In genomic region chr1:41504126-41505035, GRCh38 we compare ENCODE assay signal across 9 cellular contexts. TPM values are rescaled to one million over a fixed set of nuclear protein-coding genes. Genes with fewer than 3 reads are reported as not detected.
A peak's percentile ranks its signal among the peaks of the same experiment; 100 is the strongest.
DNase-seq lines count a peak whose midpoint lies in the region; ATAC-seq and TF ChIP-seq lines count a peak whose summit lies in the region.
"Had no signal": no experiment of that assay in that cellular context is flagged by ENCODE, and none has a peak within 500 bp of the region (broad histone marks: within the 10 kb centered on the region; RNA-seq: fewer than 3 reads in every experiment).

No MANE protein-coding gene starts in this region.

- no peak overlapping the region for H3K4me2 ChIP-seq in hepatocyte

- POLR2A ChIA-PET in CD8-positive, alpha-beta memory T cell (lab: Charles Lee), result no interaction called here

- no peak overlapping the region for H2AFZ ChIP-seq in hepatocyte

- H3K4me1 Mint-ChIP-seq in Calu3 (ENCODE audit: low read depth, unreplicated experiment), result peaks cover 37% of the 10 kb centered on the region
- H3K4me1 Mint-ChIP-seq in CD8-positive, alpha-beta memory T cell, result no peaks in the 10 kb centered on the region

- intact Hi-C loops in Calu3 (cut with micrococcal nuclease; ENCODE audit: unreplicated experiment), result no loop called here

- peak overlapping the region; percentile 40 for H3K27ac Mint-ChIP-seq in Calu3 (ENCODE audit: unreplicated experiment)
- H3K27ac Mint-ChIP-seq in CD8-positive, alpha-beta memory T cell, result peak overlapping the region in 1 of 8 donors; percentile 8

- peaks cover 3% of the 10 kb centered on the region for H3K4me1 ChIP-seq in hepatocyte (ENCODE audit: insufficient read depth)
- H3K4me1 ChIP-seq in CD8-positive, alpha-beta memory T cell (ENCODE audit: insufficient read depth, low read length), result no peaks in the 10 kb centered on the region

- ATAC-seq in GM21737 (IDR thresholded peaks at IDR 0.05; ENCODE audit: unreplicated experiment), result no peak

- no peak overlapping the region for H3K4me3 ChIP-seq in hepatocyte
- H3K4me3 ChIP-seq in CD8-positive, alpha-beta memory T cell (ENCODE audit: low read length), result no peak overlapping the region

- no peaks in the 10 kb centered on the region for H3K79me2 ChIP-seq in hepatocyte

- peaks cover 12% of the 10 kb centered on the region for H3K36me3 Mint-ChIP-seq in Calu3 (ENCODE audit: insufficient read depth, unreplicated experiment)
- no peaks in the 10 kb centered on the region for H3K36me3 Mint-ChIP-seq in CD8-positive, alpha-beta memory T cell

- no peaks in the 10 kb centered on the region for H3K27me3 Mint-ChIP-seq in Calu3 (ENCODE audit: unreplicated experiment)
- no peaks in the 10 kb centered on the region for H3K27me3 Mint-ChIP-seq in CD8-positive, alpha-beta memory T cell

- H4K20me1 ChIP-seq in hepatocyte (ENCODE audit: insufficient read depth, poor library complexity, severe bottlenecking), result no peaks in the 10 kb centered on the region

- peak overlapping the region; percentile 52 for H3K27ac ChIP-seq in hepatocyte
- no peak overlapping the region for H3K27ac ChIP-seq in CD8-positive, alpha-beta memory T cell (ENCODE audit: low read depth, low read length)

- WGBS in hepatocyte (ENCODE audit: low lambda C conversion rate, missing lambda C conversion rate), result 71% methylated on average over 15 of the region's 15 CpGs

- no TSS peak for BruUV-seq in Calu3 (replicated peaks; lab: Mats Ljungman, UMichigan)

- TF ChIP-seq RAD21 in Ishikawa (IDR thresholded peaks at IDR 0.05; ENCODE audit: low read depth), result no peak

- TF ChIP-seq CTCF in Calu3 (IDR thresholded peaks at IDR 0.05; ENCODE audit: unreplicated experiment) (no peak), hepatocyte (IDR thresholded peaks at IDR 0.05; ENCODE audit: poor library complexity) (no peak)

- DNase-seq in Calu3 (peak; percentile 55), SW480 (ENCODE audit: low spot score) (peak; percentile 92), hepatocyte (ENCODE audit: low spot score) (peak; percentile 63), NCI-H526 (lab: John Stamatoyannopoulos, UW) (no peak)
- DNase-seq in CD8-positive, alpha-beta memory T cell, result no peak
- no peak for DNase-seq in stimulated activated CD4-positive, alpha-beta T cell treated with anti-CD3 and anti-CD28 coated beads, Interleukin-4, amount 100 ng/mL, for 24 hours

- H3K4me3 Mint-ChIP-seq in Calu3 (ENCODE audit: low read depth, unreplicated experiment), result peak overlapping the region; percentile 0
- no peak overlapping the region for H3K4me3 Mint-ChIP-seq in CD8-positive, alpha-beta memory T cell

- no peaks in the 10 kb centered on the region for H3K9me2 ChIP-seq in hepatocyte (replicated peaks; ENCODE audit: insufficient read depth)

- no peaks in the 10 kb centered on the region for H3K27me3 ChIP-seq in hepatocyte
- no peaks in the 10 kb centered on the region for H3K27me3 ChIP-seq in CD8-positive, alpha-beta memory T cell (ENCODE audit: insufficient read depth, low read length, poor library complexity, severe bottlenecking)

- no peaks in the 10 kb centered on the region for H3K36me3 ChIP-seq in hepatocyte (replicated peaks; ENCODE audit: insufficient read depth, low read depth)
- H3K36me3 ChIP-seq in CD8-positive, alpha-beta memory T cell (ENCODE audit: insufficient read depth, low read length), result no peaks in the 10 kb centered on the region

- no peaks in the 10 kb centered on the region for H3K9me3 Mint-ChIP-seq in Calu3 (ENCODE audit: low read depth, unreplicated experiment)
- no peaks in the 10 kb centered on the region for H3K9me3 Mint-ChIP-seq in CD8-positive, alpha-beta memory T cell

- peak; percentile 71; the same call in 1 of the 2 replicates for TF ChIP-seq EP300 in Ishikawa (IDR thresholded peaks at IDR 0.05; ENCODE audit: borderline replicate concordance)

- H3K9me3 ChIP-seq in hepatocyte (ENCODE audit: low read depth), result no peaks in the 10 kb centered on the region
- H3K9me3 ChIP-seq in CD8-positive, alpha-beta memory T cell (ENCODE audit: low read length), result no peaks in the 10 kb centered on the region

- CTCF ChIA-PET in Calu3 (lab: Charles Lee), result no interaction called here
- CTCF ChIA-PET in CD8-positive, alpha-beta memory T cell (lab: Charles Lee), result no interaction called here

TF ChIP-seq in Ishikawa, 13 proteins besides CTCF, POLR2A, EP300 and RAD21:
- TF ChIP-seq NFIC (IDR thresholded peaks at IDR 0.05) (peak; percentile 88), FOXM1 (IDR thresholded peaks at IDR 0.05; ENCODE audit: borderline replicate concordance, low read depth) (peak; percentile 9; the same call in 1 of the 2 replicates), EGR1 (IDR thresholded peaks at IDR 0.05) (no peak), CEBPB (IDR thresholded peaks at IDR 0.05) (no peak; the same call in 1 of the 2 replicates), TCF12 (IDR thresholded peaks at IDR 0.05; ENCODE audit: low read depth) (peak; percentile 90), YY1 (IDR thresholded peaks at IDR 0.05; ENCODE audit: low read depth) (peak; percentile 30; the same call in 1 of the 2 replicates), ZBTB7A (IDR thresholded peaks at IDR 0.05; ENCODE audit: low read depth) (no peak), USF1 (IDR thresholded peaks at IDR 0.05) (0 out of 2 replicates have a peak, but pooled peaks have one; percentile 3), CREB1 (IDR thresholded peaks at IDR 0.05; ENCODE audit: low read depth) (no peak), MAX (IDR thresholded peaks at IDR 0.05) (peak; percentile 86), TAF1 (IDR thresholded peaks at IDR 0.05; ENCODE audit: low read depth) (no peak), TEAD4 (IDR thresholded peaks at IDR 0.05) (peak; percentile 57)
- TF ChIP-seq, protein P1, sequence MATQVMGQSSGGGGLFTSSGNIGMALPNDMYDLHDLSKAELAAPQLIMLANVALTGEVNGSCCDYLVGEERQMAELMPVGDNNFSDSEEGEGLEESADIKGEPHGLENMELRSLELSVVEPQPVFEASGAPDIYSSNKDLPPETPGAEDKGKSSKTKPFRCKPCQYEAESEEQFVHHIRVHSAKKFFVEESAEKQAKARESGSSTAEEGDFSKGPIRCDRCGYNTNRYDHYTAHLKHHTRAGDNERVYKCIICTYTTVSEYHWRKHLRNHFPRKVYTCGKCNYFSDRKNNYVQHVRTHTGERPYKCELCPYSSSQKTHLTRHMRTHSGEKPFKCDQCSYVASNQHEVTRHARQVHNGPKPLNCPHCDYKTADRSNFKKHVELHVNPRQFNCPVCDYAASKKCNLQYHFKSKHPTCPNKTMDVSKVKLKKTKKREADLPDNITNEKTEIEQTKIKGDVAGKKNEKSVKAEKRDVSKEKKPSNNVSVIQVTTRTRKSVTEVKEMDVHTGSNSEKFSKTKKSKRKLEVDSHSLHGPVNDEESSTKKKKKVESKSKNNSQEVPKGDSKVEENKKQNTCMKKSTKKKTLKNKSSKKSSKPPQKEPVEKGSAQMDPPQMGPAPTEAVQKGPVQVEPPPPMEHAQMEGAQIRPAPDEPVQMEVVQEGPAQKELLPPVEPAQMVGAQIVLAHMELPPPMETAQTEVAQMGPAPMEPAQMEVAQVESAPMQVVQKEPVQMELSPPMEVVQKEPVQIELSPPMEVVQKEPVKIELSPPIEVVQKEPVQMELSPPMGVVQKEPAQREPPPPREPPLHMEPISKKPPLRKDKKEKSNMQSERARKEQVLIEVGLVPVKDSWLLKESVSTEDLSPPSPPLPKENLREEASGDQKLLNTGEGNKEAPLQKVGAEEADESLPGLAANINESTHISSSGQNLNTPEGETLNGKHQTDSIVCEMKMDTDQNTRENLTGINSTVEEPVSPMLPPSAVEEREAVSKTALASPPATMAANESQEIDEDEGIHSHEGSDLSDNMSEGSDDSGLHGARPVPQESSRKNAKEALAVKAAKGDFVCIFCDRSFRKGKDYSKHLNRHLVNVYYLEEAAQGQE (IDR thresholded peaks at IDR 0.05; ENCODE audit: low read depth), result no peak

RNA-seq across cellular contexts. Expression of gene EDN2, which starts 19.9 kb away (rescaled TPM):
- 0.28 TPM in 1 of 2 replicates, not detected in the other for total RNA-seq in Calu3 (2022)
- total RNA-seq in hepatocyte, result 0.36 and 0.40 TPM in 2 replicates
- polyA plus RNA-seq in hepatocyte, result 2.3 and 2.7 TPM in 2 replicates
- total RNA-seq in CD8-positive, alpha-beta memory T cell, result not detected
- polyA plus RNA-seq in CD8-positive, alpha-beta memory T cell, result not detected
- total RNA-seq: endothelial cell of umbilical vein had no signal
- polyA plus RNA-seq: endothelial cell of umbilical vein had no signal

Comparison
In these comparisons a context has a peak if more than half of its experiments do, and no peak if none do; other contexts are left out.
1. DNase-seq: peak in Calu3 (single experiment), SW480 (single experiment) and hepatocyte (single experiment); none in CD8-positive, alpha-beta memory T cell (0 of 5), stimulated activated CD4-positive, alpha-beta T cell treated with anti-CD3 and anti-CD28 coated beads, Interleukin-4, amount 100 ng/mL, for 24 hours (single experiment) and NCI-H526 (0 of 2).